ENCODE assay signal across 8 cellular contexts in genomic region chr12:1797011-1797901, GRCh38. TPM values are rescaled to one million over a fixed set of nuclear protein-coding genes. Genes with fewer than 3 reads are reported as not detected.
DNase-seq lines count a peak whose midpoint lies in the region; ATAC-seq and TF ChIP-seq lines count a peak whose summit lies in the region.

No MANE protein-coding gene starts in this region.

- intact Hi-C loops in breast epithelium (cut with DNase I; ENCODE audit: low total_unique reads): loop anchor here (5.0 kb wide), 2 partner anchors 140 to 145 kb away; no protein-coding TSS in a partner anchor
- intact Hi-C loops in lower lobe of right lung (cut with DNase I): loop anchor here (10.0 kb wide), 1 partner anchor 138 kb away; no protein-coding TSS in a partner anchor

- TF ChIP-seq POLR2A in breast epithelium (IDR thresholded peaks at IDR 0.05): peak; percentile 29

- peak overlapping the region; percentile 68 to 91 for H3K27ac ChIP-seq in breast epithelium
- H3K27ac ChIP-seq in lower lobe of right lung: peak overlapping the region; percentile 87

- CTCF ChIA-PET in T-cell (lab: Charles Lee): interaction anchor here (1.4 to 2.0 kb wide), 2 partner anchors 143 kb away, joined by 4 to 11 read pairs; no protein-coding TSS in a partner anchor

- ATAC-seq in GM21619 (IDR thresholded peaks at IDR 0.05; ENCODE audit: unreplicated experiment) (peak; percentile 8), T-cell (replicated peaks in 1 of 4) (peak; percentile 13 to 30 (median 20)), lower lobe of right lung (peak; percentile 62 to 72), HG03457 (IDR thresholded peaks at IDR 0.05; ENCODE audit: unreplicated experiment) (no peak)

- DNase-seq in AG09309 (ENCODE audit: low read depth) (no peak), T-cell (peak in 29 of 34 experiments; percentile 13 to 62 (median 35)), breast epithelium (ENCODE audit: low spot score in 2 of 2) (no peak), lower lobe of right lung (peak; percentile 84), NK-92 (lab: John Stamatoyannopoulos, UW; ENCODE audit: unreplicated experiment) (no peak)
- DNase-seq in stimulated activated CD8-positive, alpha-beta memory T cell treated with anti-CD3 and anti-CD28 coated beads, Interleukin-7, amount 100 ng/mL, for 4 hours (ENCODE audit: low read depth in 2 of 2): peak; percentile 25 to 54

- no peaks in the 10 kb centered on the region for H3K27me3 Mint-ChIP-seq in T-cell

- no peaks in the 10 kb centered on the region for H3K36me3 Mint-ChIP-seq in T-cell

- H3K4me1 Mint-ChIP-seq in T-cell: peaks cover 0 to 5% (median 4%) of the 10 kb centered on the region in 3 donors

- no peaks in the 10 kb centered on the region for H3K9me3 Mint-ChIP-seq in T-cell

- peak overlapping the region; percentile 77 to 83 for H3K27ac Mint-ChIP-seq in T-cell

- H3K4me1 ChIP-seq in breast epithelium: peaks cover 4 to 6% of the 10 kb centered on the region in 2 donors
- H3K4me1 ChIP-seq in lower lobe of right lung: peaks cover 19% of the 10 kb centered on the region

- peak overlapping the region; percentile 72 to 90 (median 81) for H3K4me3 Mint-ChIP-seq in T-cell

- H3K27me3 ChIP-seq in breast epithelium: no peaks in the 10 kb centered on the region
- no peaks in the 10 kb centered on the region for H3K27me3 ChIP-seq in lower lobe of right lung (ENCODE audit: low read depth)

- POLR2A ChIA-PET in T-cell (lab: Charles Lee): no interaction called here

- H3K36me3 ChIP-seq in breast epithelium (no peaks in the 10 kb centered on the region), lower lobe of right lung (no peaks in the 10 kb centered on the region)

- TF ChIP-seq CTCF in AG09309 (IDR thresholded peaks at IDR 0.05; ENCODE audit: control insufficient read depth, insufficient read depth, low read depth, low read length, missing control alignments) (no peak), breast epithelium (IDR thresholded peaks at IDR 0.05) (no peak), lower lobe of right lung (IDR thresholded peaks at IDR 0.05) (no peak)

- H3K9me3 ChIP-seq in breast epithelium (no peaks in the 10 kb centered on the region), lower lobe of right lung (no peaks in the 10 kb centered on the region)

- H3K4me3 ChIP-seq in AG09309 (ENCODE audit: control insufficient read depth, low read depth, low read length) (peak overlapping the region; percentile 45), breast epithelium (peak overlapping the region; percentile 60 to 87 (median 65)), lower lobe of right lung (peak overlapping the region; percentile 68)

RNA-seq across cellular contexts. Expression of gene LRTM2, which starts 23.1 kb away (rescaled TPM):
- total RNA-seq in T-cell (not detected), breast epithelium (not detected), lower lobe of right lung (not detected)

Comparison
In these comparisons a context has a peak if more than half of its experiments do, and no peak if none do; other contexts are left out.
1. DNase-seq: peak in T-cell (29 of 34), lower lobe of right lung (single experiment) and stimulated activated CD8-positive, alpha-beta memory T cell treated with anti-CD3 and anti-CD28 coated beads, Interleukin-7, amount 100 ng/mL, for 4 hours (2 of 2); none in AG09309 (single experiment), breast epithelium (0 of 2) and NK-92 (single experiment).
2. Peak in every context shown above with its lines, with median percentiles within 50 percentile points of each other: H3K4me3 ChIP-seq.